8 cellular contexts compared by ENCODE assay signal in the genomic region with DNA sequence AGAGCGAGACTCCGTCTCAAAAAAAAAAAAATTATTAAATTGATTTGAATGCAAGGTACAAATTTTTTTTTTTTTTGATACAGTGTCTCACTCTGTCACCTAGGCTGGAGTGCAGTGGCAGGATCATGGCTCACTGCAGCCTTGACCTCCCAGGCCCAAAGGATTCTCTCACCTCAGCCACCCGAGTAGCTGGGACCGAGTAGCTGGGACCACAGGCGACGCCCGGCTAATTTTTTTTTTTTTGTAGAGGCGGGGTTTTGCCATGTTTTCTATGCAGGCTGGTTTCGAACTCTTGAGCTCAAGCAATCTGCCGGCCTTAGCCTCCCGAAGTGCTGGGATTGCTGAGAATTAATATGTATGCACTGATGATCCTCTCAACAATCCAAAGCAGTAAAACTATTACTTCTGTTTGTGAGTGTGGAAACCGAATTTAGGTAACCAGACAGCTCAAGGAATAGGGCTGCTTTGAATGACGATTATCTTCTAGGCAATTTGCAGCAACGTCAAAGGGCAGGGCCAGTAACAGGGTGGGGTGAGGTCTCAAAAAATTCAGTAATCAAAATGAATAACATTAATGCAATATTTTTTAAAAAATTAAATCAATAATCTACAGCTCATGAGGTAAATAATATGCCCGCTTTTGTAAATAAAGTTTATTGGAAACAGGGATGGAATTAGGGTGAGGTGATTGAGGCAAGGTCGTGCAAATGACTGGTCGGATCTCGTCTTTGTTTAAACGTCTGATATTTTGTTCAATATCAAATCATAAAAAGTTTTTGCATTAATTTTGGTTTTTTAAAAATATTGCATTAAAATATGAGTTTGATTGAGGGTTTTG. TPM values are rescaled to one million over a fixed set of nuclear protein-coding genes. Genes with fewer than 3 reads are reported as not detected.
DNase-seq lines count a peak whose midpoint lies in the region; FAIRE-seq and TF ChIP-seq lines count a peak whose summit lies in the region.

No MANE protein-coding gene starts in this region.

- no peak for FAIRE-seq in endothelial cell of umbilical vein (lab: Jason Lieb, UNC)

- BruUV-seq in endothelial cell of umbilical vein (replicated peaks; lab: Mats Ljungman, UMichigan), result no TSS peak

- TF ChIP-seq POLR2A in endothelial cell of umbilical vein (IDR thresholded peaks at IDR 0.05; ENCODE audit: low read depth, low read length), result no peak

- POLR2A ChIA-PET in endothelial cell of umbilical vein (lab: Charles Lee), result interaction anchor here (0.6 to 1.3 kb wide), 3 partner anchors 22 to 909 kb away, joined by 3 read pairs; a partner anchor contains a TSS

- dilution Hi-C loops in endothelial cell of umbilical vein (cut with MboI; ENCODE audit: extremely low pct_ligation_motif_present, low sequenced_read_pairs), result no loop called here

- H3K27ac ChIP-seq in endothelial cell of umbilical vein (ENCODE audit: insufficient read depth, low read depth, low read length) (peak overlapping the region; percentile 76), parathyroid adenoma (peak overlapping the region; percentile 52), substantia nigra (ENCODE audit: low read depth, low read length, poor library complexity, severe bottlenecking) (no peak overlapping the region)

- CTCF ChIA-PET in endothelial cell of umbilical vein (lab: Charles Lee), result interaction anchor here (0.7 to 4.5 kb wide), 15 partner anchors 8 to 566 kb away, joined by 3 to 38 read pairs (median 4); no protein-coding TSS in a partner anchor

- DNase-seq in NCI-H1694 treated with DMSO at 0.1 percent for 48 hours (lab: John Stamatoyannopoulos, UW) (peak; percentile 48), NCI-H1694 (lab: John Stamatoyannopoulos, UW) (no peak), RKO (ENCODE audit: low spot score) (peak; percentile 35), endothelial cell of umbilical vein (ENCODE audit: low read depth, low spot score) (no peak), substantia nigra (lab: John Stamatoyannopoulos, UW) (no peak), NCI-H128 (lab: John Stamatoyannopoulos, UW; ENCODE audit: unreplicated experiment) (no peak), SHP77 treated with DMSO at 0.1 percent for 48 hours (lab: John Stamatoyannopoulos, UW) (no peak)

- H3K36me3 ChIP-seq in endothelial cell of umbilical vein (ENCODE audit: control insufficient read depth in 2 of 2, extremely low read depth in 1 of 2, insufficient read depth in 2 of 2, low read length in 2 of 2), result no peaks in the 10 kb centered on the region
- H3K36me3 ChIP-seq in parathyroid adenoma (ENCODE audit: control insufficient read depth, insufficient read depth, low read length), result no peaks in the 10 kb centered on the region

- H2AFZ ChIP-seq in endothelial cell of umbilical vein (ENCODE audit: low read depth, low read length) (peak overlapping the region; percentile 66), parathyroid adenoma (peak overlapping the region; percentile 90)

- H3K9me3 ChIP-seq in endothelial cell of umbilical vein (replicated peaks; ENCODE audit: control insufficient read depth, insufficient read depth, low read length) (no peaks in the 10 kb centered on the region), parathyroid adenoma (ENCODE audit: control insufficient read depth, low read length) (no peaks in the 10 kb centered on the region)

- H3K27me3 ChIP-seq in endothelial cell of umbilical vein (ENCODE audit: control insufficient read depth in 2 of 2, insufficient read depth in 2 of 2, low read length in 2 of 2) (no peaks in the 10 kb centered on the region), parathyroid adenoma (ENCODE audit: control insufficient read depth, insufficient read depth, low read length) (no peaks in the 10 kb centered on the region)

- H3K4me3 ChIP-seq in endothelial cell of umbilical vein (replicated peaks in 1 of 3; ENCODE audit: insufficient read depth in 1 of 3, low read depth in 1 of 3, low read length in 3 of 3) (peak overlapping the region; percentile 39 to 71 (median 51)), parathyroid adenoma (ENCODE audit: low read depth, low read length) (peak overlapping the region; percentile 69)

- H3K4me2 ChIP-seq in endothelial cell of umbilical vein (ENCODE audit: insufficient read depth, low read length), result peak overlapping the region; percentile 91
- peak overlapping the region; percentile 81 for H3K4me2 ChIP-seq in parathyroid adenoma (ENCODE audit: low read length)

- TF ChIP-seq CTCF in endothelial cell of umbilical vein (IDR thresholded peaks at IDR 0.05; ENCODE audit: extremely low read depth in 1 of 2, insufficient read depth in 1 of 2, low read depth in 1 of 2, low read length in 2 of 2) (no peak), parathyroid adenoma (IDR thresholded peaks at IDR 0.05) (no peak)

- peaks cover 7% of the 10 kb centered on the region for H3K4me1 ChIP-seq in endothelial cell of umbilical vein (ENCODE audit: control insufficient read depth, extremely low read depth, insufficient read depth, low read length)
- H3K4me1 ChIP-seq in parathyroid adenoma, result no peaks in the 10 kb centered on the region

- H3K9ac ChIP-seq in endothelial cell of umbilical vein (replicated peaks; ENCODE audit: extremely low read depth, insufficient read depth, low read length) (peak overlapping the region; percentile 71), parathyroid adenoma (no peak overlapping the region)

- intact Hi-C loops in endothelial cell of umbilical vein (cut with micrococcal nuclease), result loop anchor here (1.0 to 2.0 kb wide), 3 partner anchors 128 to 909 kb away; a partner anchor contains a TSS

- peaks cover 28% of the 10 kb centered on the region for H3K79me2 ChIP-seq in endothelial cell of umbilical vein (ENCODE audit: control insufficient read depth, insufficient read depth, low read length)
- H3K79me2 ChIP-seq in parathyroid adenoma, result no peaks in the 10 kb centered on the region

- H3K9me1 ChIP-seq in endothelial cell of umbilical vein (replicated peaks; ENCODE audit: control insufficient read depth, extremely low read depth, insufficient read depth, low read length), result no peaks in the 10 kb centered on the region

- no peaks in the 10 kb centered on the region for H4K20me1 ChIP-seq in endothelial cell of umbilical vein (replicated peaks; ENCODE audit: control insufficient read depth, extremely low read depth, insufficient read depth, low read length)

TF ChIP-seq in endothelial cell of umbilical vein, 7 proteins besides CTCF, POLR2A, EP300 and RAD21:
- TF ChIP-seq GATA2 (IDR thresholded peaks at IDR 0.05; ENCODE audit: insufficient read depth, insufficient read length, low read depth, low read length), result no peak
- no peak for TF ChIP-seq JUN (IDR thresholded peaks at IDR 0.05; ENCODE audit: borderline replicate concordance, insufficient read depth, insufficient read length, low read depth)
- no peak for TF ChIP-seq MYC (IDR thresholded peaks at IDR 0.05; ENCODE audit: low read depth, low read length)
- TF ChIP-seq FOS (IDR thresholded peaks at IDR 0.05; ENCODE audit: borderline replicate concordance, insufficient read depth, low read length), result no peak
- TF ChIP-seq EZH2 (IDR thresholded peaks at IDR 0.05; ENCODE audit: borderline replicate concordance, low read depth, low read length, severe bottlenecking), result no peak
- TF ChIP-seq POLR2AphosphoS5 (IDR thresholded peaks at IDR 0.05; ENCODE audit: insufficient read depth, low read depth, low read length), result no peak
- TF ChIP-seq, protein P1, sequence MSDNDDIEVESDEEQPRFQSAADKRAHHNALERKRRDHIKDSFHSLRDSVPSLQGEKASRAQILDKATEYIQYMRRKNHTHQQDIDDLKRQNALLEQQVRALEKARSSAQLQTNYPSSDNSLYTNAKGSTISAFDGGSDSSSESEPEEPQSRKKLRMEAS (IDR thresholded peaks at IDR 0.05; ENCODE audit: insufficient read depth, insufficient read length), result no peak

RNA-seq across cellular contexts. Expression of a gene that starts 1.2 kb away (rescaled TPM):
- 33.2 and 39.5 TPM in 2 replicates for total RNA-seq in endothelial cell of umbilical vein
- 3.2 and 4.2 TPM in 2 replicates for polyA plus RNA-seq in endothelial cell of umbilical vein
- 11.2 and 12.1 TPM in 2 replicates for polyA plus RNA-seq in endothelial cell of umbilical vein (2011; cell fraction: cytosol; rRNA removed)
- 12.2 and 19.7 TPM in 2 replicates for polyA plus RNA-seq in endothelial cell of umbilical vein (2011; cell fraction: nucleus; rRNA removed)
- polyA plus RNA-seq in endothelial cell of umbilical vein (2012), result 5.9 and 14.6 TPM in 2 replicates
- 10.7 and 22.5 TPM in 2 replicates for polyA minus RNA-seq in endothelial cell of umbilical vein
- 27.1 TPM for polyA minus RNA-seq in endothelial cell of umbilical vein (2011; cell fraction: cytosol; rRNA and poly(A)+ RNA removed)
- polyA minus RNA-seq in endothelial cell of umbilical vein (2011; cell fraction: nucleus; rRNA and poly(A)+ RNA removed), result 8.0 and 25.6 TPM in 2 replicates

RNA-seq across cellular contexts. Expression of a gene that starts 39.2 kb away (rescaled TPM):
- 16.2 and 19.8 TPM in 2 replicates for total RNA-seq in endothelial cell of umbilical vein
- 9.7 and 11.1 TPM in 2 replicates for polyA plus RNA-seq in endothelial cell of umbilical vein
- polyA plus RNA-seq in endothelial cell of umbilical vein (2011; cell fraction: cytosol; rRNA removed), result 5.4 and 7.9 TPM in 2 replicates
- polyA plus RNA-seq in endothelial cell of umbilical vein (2011; cell fraction: nucleus; rRNA removed), result 30.8 and 34.4 TPM in 2 replicates
- 8.6 and 9.0 TPM in 2 replicates for polyA plus RNA-seq in endothelial cell of umbilical vein (2012)
- 55.9 and 57.6 TPM in 2 replicates for polyA minus RNA-seq in endothelial cell of umbilical vein
- polyA minus RNA-seq in endothelial cell of umbilical vein (2011; cell fraction: cytosol; rRNA and poly(A)+ RNA removed), result 10.3 TPM
- 29.4 and 47.1 TPM in 2 replicates for polyA minus RNA-seq in endothelial cell of umbilical vein (2011; cell fraction: nucleus; rRNA and poly(A)+ RNA removed)

RNA-seq across cellular contexts. Expression of a gene that starts 49.9 kb away (rescaled TPM):
- total RNA-seq in endothelial cell of umbilical vein, result 15.3 and 18.5 TPM in 2 replicates
- polyA plus RNA-seq in endothelial cell of umbilical vein, result 12.4 and 13.3 TPM in 2 replicates
- 10.2 and 11.5 TPM in 2 replicates for polyA plus RNA-seq in endothelial cell of umbilical vein (2011; cell fraction: cytosol; rRNA removed)
- 14.0 and 18.7 TPM in 2 replicates for polyA plus RNA-seq in endothelial cell of umbilical vein (2011; cell fraction: nucleus; rRNA removed)
- 14.1 and 17.0 TPM in 2 replicates for polyA plus RNA-seq in endothelial cell of umbilical vein (2012)
- polyA minus RNA-seq in endothelial cell of umbilical vein, result 24.4 and 32.5 TPM in 2 replicates
- 13.9 TPM for polyA minus RNA-seq in endothelial cell of umbilical vein (2011; cell fraction: cytosol; rRNA and poly(A)+ RNA removed)
- polyA minus RNA-seq in endothelial cell of umbilical vein (2011; cell fraction: nucleus; rRNA and poly(A)+ RNA removed), result 4.5 and 4.9 TPM in 2 replicates

Comparison
In these comparisons a context has a peak if more than half of its experiments do, and no peak if none do; other contexts are left out.
1. DNase-seq: peak in NCI-H1694 treated with DMSO at 0.1 percent for 48 hours (single experiment) and RKO (single experiment); none in NCI-H1694 (single experiment), endothelial cell of umbilical vein (single experiment), substantia nigra (0 of 49), NCI-H128 (single experiment) and SHP77 treated with DMSO at 0.1 percent for 48 hours (single experiment).